In the genomic region with DNA sequence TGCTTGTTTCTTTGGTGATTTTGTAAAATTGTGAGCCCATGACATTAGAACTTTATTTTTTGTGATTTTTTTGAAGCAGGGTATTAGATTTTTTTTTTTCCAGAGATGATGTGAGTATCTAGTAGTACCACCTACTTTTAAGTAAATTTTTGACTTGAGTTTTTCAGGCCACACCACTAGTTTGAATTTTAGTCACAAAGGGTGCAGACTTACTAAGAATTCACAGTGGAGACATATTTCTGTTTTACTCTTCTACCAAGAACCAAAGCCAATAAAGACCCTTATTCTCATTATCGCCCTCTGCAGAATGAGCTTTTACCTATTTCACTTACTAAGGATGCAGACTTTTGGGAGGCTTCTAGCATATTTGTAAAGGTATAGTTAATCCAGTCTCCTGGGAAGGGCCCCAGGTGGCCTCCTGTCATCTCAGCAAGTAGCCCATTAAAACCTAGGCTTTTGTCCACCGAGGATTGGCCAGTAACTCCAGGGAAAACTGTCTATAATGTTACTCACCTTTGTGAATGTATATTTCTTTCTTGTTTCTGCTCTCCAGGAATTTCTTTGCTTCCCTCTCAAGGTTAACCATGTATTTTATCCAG, we compare ENCODE assay signal across 20 cellular contexts. TPM values are rescaled to one million over a fixed set of nuclear protein-coding genes. Genes with fewer than 3 reads are reported as not detected.
A peak's percentile ranks its signal among the peaks of the same experiment; 100 is the strongest.
DNase-seq lines count a peak whose midpoint lies in the region; ATAC-seq and TF ChIP-seq lines count a peak whose summit lies in the region.
"Had no signal": no experiment of that assay in that cellular context is flagged by ENCODE, and none has a peak within 500 bp of the region (broad histone marks: within the 10 kb centered on the region; RNA-seq: fewer than 3 reads in every experiment).

No MANE protein-coding gene starts in this region.

- in situ Hi-C loops in gastrocnemius medialis (cut with MboI; ENCODE audit: low sequenced_read_pairs in 4 of 4): no loop called here

- H3K4me2 ChIP-seq in DOHH2 (ENCODE audit: low read length): peak overlapping the region; percentile 88
- H3K4me2 ChIP-seq in Karpas-422 (ENCODE audit: low read depth, low read length, poor library complexity, severe bottlenecking): peak overlapping the region; percentile 80
- H3K4me2 ChIP-seq in neural progenitor cell: peak overlapping the region; percentile 16
- H3K4me2 ChIP-seq: SK-N-SH had no signal

- no peaks in the 10 kb centered on the region for H3K9me2 ChIP-seq in DOHH2 (replicated peaks; ENCODE audit: control insufficient read depth, low read length)
- no peaks in the 10 kb centered on the region for H3K9me2 ChIP-seq in Karpas-422 (replicated peaks; ENCODE audit: insufficient read depth, low read length)
- H3K9me2 ChIP-seq: SK-N-SH had no signal

- TF ChIP-seq CTCF in DOHH2 (IDR thresholded peaks at IDR 0.05; ENCODE audit: low read depth, low read length, poor library complexity, severe bottlenecking) (peak; percentile 30), dorsolateral prefrontal cortex (IDR thresholded peaks at IDR 0.05 in 54 of 56, conservative IDR thresholded peaks at IDR 0.05 in 2 of 56; ENCODE audit: low read depth in 1 of 56, partially characterized antibody in 56 of 56) (no peak), neural progenitor cell (IDR thresholded peaks at IDR 0.05) (no peak), chondrocyte (IDR thresholded peaks at IDR 0.05) (no peak), gastrocnemius medialis (IDR thresholded peaks at IDR 0.05 in 4 of 5, conservative IDR thresholded peaks at IDR 0.05 in 1 of 5) (no peak)

- H3K4me3 Mint-ChIP-seq in neural progenitor cell (no peak overlapping the region), chondrocyte (ENCODE audit: unreplicated experiment) (no peak overlapping the region)
- H3K4me3 Mint-ChIP-seq: CD14-positive monocyte had no signal

- H3K36me3 Mint-ChIP-seq in neural progenitor cell (peaks cover 28% of the 10 kb centered on the region), chondrocyte (ENCODE audit: low read depth) (peaks cover 9% of the 10 kb centered on the region)

- H3K4me3 ChIP-seq in DOHH2 (ENCODE audit: low read length) (peak overlapping the region; percentile 68), Karpas-422 (ENCODE audit: low read length) (peak overlapping the region; percentile 16), dorsolateral prefrontal cortex (no peak overlapping the region), neural progenitor cell (no peak overlapping the region), gastrocnemius medialis (no peak overlapping the region)
- H3K4me3 ChIP-seq: K562 had no signal

- H3F3A ChIP-seq in DOHH2 (ENCODE audit: control insufficient read depth, insufficient read depth): peaks cover 51% of the 10 kb centered on the region
- peaks cover 9% of the 10 kb centered on the region for H3F3A ChIP-seq in neural progenitor cell (ENCODE audit: low read depth)

- H3K9me3 Mint-ChIP-seq in neural progenitor cell (peaks cover 29% of the 10 kb centered on the region), chondrocyte (ENCODE audit: low read depth) (peaks cover 11% of the 10 kb centered on the region)

- peak; percentile 68 for DNase-seq in Karpas-422
- no peak for DNase-seq in dorsolateral prefrontal cortex
- peak; percentile 8 for DNase-seq in neural progenitor cell (ENCODE audit: low spot score)
- DNase-seq in chondrocyte (ENCODE audit: low spot score): no peak
- DNase-seq in gastrocnemius medialis: no peak
- no peak for DNase-seq in midbrain (lab: John Stamatoyannopoulos, UW)
- DNase-seq: DMS79 treated with DMSO at 0.1 percent for 48 hours, GOT3, NCI-H1417, NCI-H187, NCI-H2107, NCI-H510A, NCI-H82, SHP77 treated with DMSO at 0.1 percent for 48 hours, SK-N-SH had no signal

- peaks cover 3% of the 10 kb centered on the region for H3K27me3 Mint-ChIP-seq in neural progenitor cell (ENCODE audit: insufficient read depth, low read depth)
- H3K27me3 Mint-ChIP-seq in chondrocyte (ENCODE audit: low read depth): no peaks in the 10 kb centered on the region

- H3K4me1 Mint-ChIP-seq in neural progenitor cell (no peaks in the 10 kb centered on the region), chondrocyte (ENCODE audit: low read depth) (peaks cover 7% of the 10 kb centered on the region)

- no peaks in the 10 kb centered on the region for H3K27me3 ChIP-seq in DOHH2 (ENCODE audit: control insufficient read depth, low read length)
- H3K27me3 ChIP-seq in Karpas-422 (ENCODE audit: low read length): no peaks in the 10 kb centered on the region
- H3K27me3 ChIP-seq in dorsolateral prefrontal cortex: no peaks in the 10 kb centered on the region
- no peaks in the 10 kb centered on the region for H3K27me3 ChIP-seq in neural progenitor cell
- H3K27me3 ChIP-seq in gastrocnemius medialis: no peaks in the 10 kb centered on the region

- H3K79me2 ChIP-seq in DOHH2 (ENCODE audit: control insufficient read depth, low read length) (peaks cover 85% of the 10 kb centered on the region), Karpas-422 (ENCODE audit: low read length) (peaks cover 81% of the 10 kb centered on the region), neural progenitor cell (ENCODE audit: low read depth) (peaks cover 100% of the 10 kb centered on the region)

- no peak for TF ChIP-seq POLR2A in gastrocnemius medialis (IDR thresholded peaks at IDR 0.05)

- peak overlapping the region; percentile 39 for H3K9ac ChIP-seq in Karpas-422 (ENCODE audit: low read length)
- H3K9ac ChIP-seq in neural progenitor cell: no peak overlapping the region
- H3K9ac ChIP-seq: SK-N-SH had no signal

- intact Hi-C loops in dorsolateral prefrontal cortex (cut with DNase I): no loop called here
- intact Hi-C loops in gastrocnemius medialis (cut with DNase I; ENCODE audit: low total_unique reads): no loop called here

- H3K4me1 ChIP-seq in DOHH2 (ENCODE audit: control insufficient read depth, low read length) (peaks cover 93% of the 10 kb centered on the region), Karpas-422 (ENCODE audit: low read length) (peaks cover 61% of the 10 kb centered on the region), neural progenitor cell (peaks cover 18% of the 10 kb centered on the region), gastrocnemius medialis (no peaks in the 10 kb centered on the region)

- no peak overlapping the region for H2AFZ ChIP-seq in Karpas-422 (ENCODE audit: low read length)
- H2AFZ ChIP-seq in neural progenitor cell (replicated peaks): no peak overlapping the region

- H3K27ac ChIP-seq in DOHH2 (ENCODE audit: low read depth, low read length) (peak overlapping the region; percentile 97), Karpas-422 (ENCODE audit: low read length) (peak overlapping the region; percentile 94), dorsolateral prefrontal cortex (peak overlapping the region in 31 of 59 donors; percentile 4 to 64 (median 29)), neural progenitor cell (no peak overlapping the region), gastrocnemius medialis (no peak overlapping the region)

- H4K20me1 ChIP-seq in DOHH2 (ENCODE audit: control insufficient read depth, insufficient read depth, low read depth, low read length): no peaks in the 10 kb centered on the region
- peaks cover 5% of the 10 kb centered on the region; the same call in 1 of the 2 replicates for H4K20me1 ChIP-seq in Karpas-422 (ENCODE audit: insufficient read depth, low read depth, low read length)
- peaks cover 44% of the 10 kb centered on the region for H4K20me1 ChIP-seq in neural progenitor cell (ENCODE audit: low read depth)

- H3K36me3 ChIP-seq in DOHH2 (ENCODE audit: control insufficient read depth, low read length) (peaks cover 26% of the 10 kb centered on the region), Karpas-422 (ENCODE audit: insufficient read depth, low read length) (peaks cover 25% of the 10 kb centered on the region), neural progenitor cell (no peaks in the 10 kb centered on the region), gastrocnemius medialis (no peaks in the 10 kb centered on the region)

- H3K27ac Mint-ChIP-seq in neural progenitor cell (no peak overlapping the region), chondrocyte (ENCODE audit: unreplicated experiment) (no peak overlapping the region)
- H3K27ac Mint-ChIP-seq: CD14-positive monocyte had no signal

- ATAC-seq in gastrocnemius medialis (no peak), GM18861 (IDR thresholded peaks at IDR 0.05; ENCODE audit: unreplicated experiment) (no peak)
- ATAC-seq: HCT116, K562 had no signal

- H3K9me3 ChIP-seq in DOHH2 (ENCODE audit: control insufficient read depth, insufficient read depth, low read length): peaks cover 8% of the 10 kb centered on the region; the same call in 1 of the 2 replicates
- no peaks in the 10 kb centered on the region for H3K9me3 ChIP-seq in Karpas-422 (ENCODE audit: low read length)
- H3K9me3 ChIP-seq in neural progenitor cell (ENCODE audit: low read depth): no peaks in the 10 kb centered on the region
- H3K9me3 ChIP-seq in gastrocnemius medialis: peaks cover 0 to 5% (median 3%) of the 10 kb centered on the region in 3 donors
- H3K9me3 ChIP-seq: SK-N-SH had no signal

RNA-seq across cellular contexts. Expression of a gene that starts 30.6 kb away (rescaled TPM):
- total RNA-seq in Karpas-422 (2014; rRNA removed; shearing (Covaris generic); ENCODE audit: low replicate concordance): 36.0 and 60.0 TPM in 2 replicates
- 100 to 1,000 TPM in 109 of 120 experiments, 10 to 100 TPM in 11; 75.6 to 169 (median 124) TPM for total RNA-seq in dorsolateral prefrontal cortex
- total RNA-seq in neural progenitor cell (ENCODE audit: low replicate concordance): 50.1 and 61.7 TPM in 2 replicates
- total RNA-seq in chondrocyte: 11.8 to 14.5 TPM (median 12.9 TPM) in 3 replicates
- total RNA-seq in gastrocnemius medialis: 10 to 100 TPM in 2 of 4 donors, 1 to 10 TPM in 2; 6.5 to 11.0 (median 9.1) TPM

Comparison
In these comparisons a context has a peak if more than half of its experiments do, and no peak if none do; other contexts are left out.
1. H3K27ac ChIP-seq: peak in DOHH2 (single experiment), Karpas-422 (single experiment) and dorsolateral prefrontal cortex (31 of 59); none in neural progenitor cell (single experiment) and gastrocnemius medialis (0 of 4).
2. H3K4me2 ChIP-seq: peak in every context shown above with its lines; median percentile 88 in DOHH2; 80 in Karpas-422; 16 in neural progenitor cell.
3. H3K4me3 ChIP-seq: peak in DOHH2 (single experiment) and Karpas-422 (single experiment); none in dorsolateral prefrontal cortex (0 of 59), neural progenitor cell (single experiment) and gastrocnemius medialis (0 of 4).
4. DNase-seq: peak in Karpas-422 (single experiment) and neural progenitor cell (single experiment); none in dorsolateral prefrontal cortex (0 of 10), chondrocyte (single experiment), gastrocnemius medialis (0 of 2) and midbrain (single experiment).